Comparison of ENCODE assay signal across 20 cellular contexts in the genomic region with DNA sequence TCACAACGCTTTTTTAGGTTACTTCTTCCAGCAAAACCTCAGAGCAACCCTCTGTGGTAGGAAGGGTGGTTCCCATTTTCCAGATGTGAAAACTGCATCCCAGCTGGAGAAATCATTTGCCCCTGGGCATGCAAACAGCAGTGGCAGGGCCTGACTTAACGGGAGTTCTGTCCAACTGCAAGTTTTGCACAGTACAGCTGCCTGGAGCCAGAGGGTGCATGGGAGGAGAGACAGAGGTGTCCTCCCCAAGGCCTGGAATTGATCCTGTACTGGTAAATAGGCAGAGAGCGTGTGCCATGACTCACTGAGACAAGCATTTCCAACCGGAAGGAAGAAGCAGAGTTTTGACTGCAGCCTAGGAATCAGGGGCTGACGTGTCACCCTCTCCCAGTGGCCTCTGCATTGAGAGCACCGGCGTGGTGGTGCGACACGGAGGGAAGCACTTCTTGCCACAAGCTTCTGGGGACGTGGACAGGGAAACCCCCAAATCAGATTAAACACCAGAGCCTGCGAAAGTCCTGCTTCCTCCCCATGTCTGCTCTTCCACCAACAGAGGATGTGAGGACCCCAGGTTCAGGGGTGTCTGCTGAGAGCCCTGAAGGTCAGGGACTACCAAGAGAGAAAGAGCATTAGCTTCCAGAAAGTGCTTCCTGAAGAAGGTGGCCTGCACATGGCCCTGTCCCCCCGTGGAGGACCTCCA. TPM values are rescaled to one million over a fixed set of nuclear protein-coding genes. Genes with fewer than 3 reads are reported as not detected.
DNase-seq lines count a peak whose midpoint lies in the region; ATAC-seq and TF ChIP-seq lines count a peak whose summit lies in the region.
"Had no signal": no experiment of that assay in that cellular context is flagged by ENCODE, and none has a peak within 500 bp of the region (broad histone marks: within the 10 kb centered on the region; RNA-seq: fewer than 3 reads in every experiment).

No MANE protein-coding gene starts in this region.

- POLR2A ChIA-PET in activated CD4-positive, alpha-beta memory T cell treated with anti-CD3 and anti-CD28 coated beads, Interleukin-2, amount 10 ng/mL, durations not matched to agents 7 days and 5 days (lab: Charles Lee), result no interaction called here

- H3K36me3 Mint-ChIP-seq in activated CD4-positive, alpha-beta memory T cell treated with anti-CD3 and anti-CD28 coated beads, Interleukin-2, amount 10 ng/mL, durations not matched to agents 7 days and 5 days (ENCODE audit: low read depth), result no peaks in the 10 kb centered on the region
- no peaks in the 10 kb centered on the region for H3K36me3 Mint-ChIP-seq in endodermal cell (ENCODE audit: low read depth)
- H3K36me3 Mint-ChIP-seq: activated naive CD8-positive, alpha-beta T cell treated with anti-CD3 and anti-CD28 coated beads, Interleukin-2, amount 10 ng/mL, durations not matched to agents 7 days and 5 days had no signal

- peak; percentile 11 for DNase-seq in A172 (ENCODE audit: low spot score)
- peak; percentile 51 for DNase-seq in HCEC 1CT
- DNase-seq in astrocyte of the spinal cord (ENCODE audit: low read depth, low spot score), result peak; percentile 40
- peak; percentile 69 for DNase-seq in hepatic stellate cell (ENCODE audit: low spot score)
- DNase-seq in NCI-H128 (lab: John Stamatoyannopoulos, UW; ENCODE audit: unreplicated experiment), result no peak
- no peak for DNase-seq in activated CD4-positive, alpha-beta memory T cell treated with anti-CD3 and anti-CD28 coated beads, Interleukin-2, amount 10 ng/mL, durations not matched to agents 7 days and 5 days
- DNase-seq in endodermal cell, result no peak
- DNase-seq: activated CD4-positive, alpha-beta T cell treated with anti-CD3 and anti-CD28 coated beads for 36 hours; activated naive CD8-positive, alpha-beta T cell treated with anti-CD3 and anti-CD28 coated beads, Interleukin-2, amount 10 ng/mL, durations not matched to agents 7 days and 5 days; activated T-cell treated with anti-CD3 and anti-CD28 coated beads, Interleukin-2, amount 50 U/mL, for 24 hours; cerebellar nuclear complex; GF-D8; left ventricle myocardium inferior; NCI-H2029 treated with DMSO at 0.1 percent for 48 hours; NCI-H748 treated with DMSO at 0.1 percent for 48 hours; stimulated activated CD4-positive, alpha-beta T cell treated with anti-CD3 and anti-CD28 coated beads, Interleukin-12 subunit alpha, Interleukin-12 subunit beta, amount 100 ng/mL, for 4 hours; T-helper 2 cell had no signal

- H3K9me3 ChIP-seq in endodermal cell (ENCODE audit: control insufficient read depth, low read length), result no peaks in the 10 kb centered on the region

- H3K9me3 Mint-ChIP-seq in activated CD4-positive, alpha-beta memory T cell treated with anti-CD3 and anti-CD28 coated beads, Interleukin-2, amount 10 ng/mL, durations not matched to agents 7 days and 5 days, result no peaks in the 10 kb centered on the region
- no peaks in the 10 kb centered on the region for H3K9me3 Mint-ChIP-seq in endodermal cell
- H3K9me3 Mint-ChIP-seq: activated naive CD8-positive, alpha-beta T cell treated with anti-CD3 and anti-CD28 coated beads, Interleukin-2, amount 10 ng/mL, durations not matched to agents 7 days and 5 days had no signal

- in situ Hi-C loops in astrocyte of the spinal cord (cut with HindIII; ENCODE audit: low sequenced_read_pairs), result no loop called here

- no peaks in the 10 kb centered on the region for H3K4me1 Mint-ChIP-seq in activated CD4-positive, alpha-beta memory T cell treated with anti-CD3 and anti-CD28 coated beads, Interleukin-2, amount 10 ng/mL, durations not matched to agents 7 days and 5 days
- H3K4me1 Mint-ChIP-seq in endodermal cell, result peaks cover 8% of the 10 kb centered on the region
- H3K4me1 Mint-ChIP-seq: activated CD4-positive, alpha-beta T cell treated with anti-CD3 and anti-CD28 coated beads for 36 hours; activated naive CD8-positive, alpha-beta T cell treated with anti-CD3 and anti-CD28 coated beads, Interleukin-2, amount 10 ng/mL, durations not matched to agents 7 days and 5 days had no signal

- peaks cover 3% of the 10 kb centered on the region for H3K4me1 ChIP-seq in endodermal cell (ENCODE audit: control insufficient read depth, insufficient read depth, low read length)

- 91 to 100% methylated on average over 5 to 12 of the region's 12 CpGs for WGBS in endodermal cell (ENCODE audit: insufficient coverage in 1 of 2, insufficient read length in 1 of 2), 2 experiments

- TF ChIP-seq CTCF in astrocyte of the spinal cord (IDR thresholded peaks at IDR 0.05; ENCODE audit: low read depth, low read length) (no peak), endodermal cell (conservative IDR thresholded peaks at IDR 0.05) (no peak)

- H3K27ac ChIP-seq in endodermal cell (ENCODE audit: low read depth, low read length), result no peak overlapping the region
- H3K27ac ChIP-seq: epithelial cell of prostate, left ventricle myocardium inferior had no signal

- H3K27me3 Mint-ChIP-seq in activated CD4-positive, alpha-beta memory T cell treated with anti-CD3 and anti-CD28 coated beads, Interleukin-2, amount 10 ng/mL, durations not matched to agents 7 days and 5 days, result peaks cover 3% of the 10 kb centered on the region
- peaks cover 8% of the 10 kb centered on the region for H3K27me3 Mint-ChIP-seq in endodermal cell (ENCODE audit: insufficient read depth)
- H3K27me3 Mint-ChIP-seq: activated naive CD8-positive, alpha-beta T cell treated with anti-CD3 and anti-CD28 coated beads, Interleukin-2, amount 10 ng/mL, durations not matched to agents 7 days and 5 days had no signal

- H3K27ac Mint-ChIP-seq in activated CD4-positive, alpha-beta memory T cell treated with anti-CD3 and anti-CD28 coated beads, Interleukin-2, amount 10 ng/mL, durations not matched to agents 7 days and 5 days, result no peak overlapping the region
- H3K27ac Mint-ChIP-seq in endodermal cell, result no peak overlapping the region
- H3K27ac Mint-ChIP-seq: activated CD4-positive, alpha-beta T cell treated with anti-CD3 and anti-CD28 coated beads for 36 hours; activated naive CD8-positive, alpha-beta T cell treated with anti-CD3 and anti-CD28 coated beads, Interleukin-2, amount 10 ng/mL, durations not matched to agents 7 days and 5 days; activated T-cell treated with anti-CD3 and anti-CD28 coated beads, Interleukin-2, amount 50 U/mL, for 24 hours had no signal

- ATAC-seq in HG03565 (IDR thresholded peaks at IDR 0.05; ENCODE audit: unreplicated experiment), result no peak
- ATAC-seq: activated CD4-positive, alpha-beta T cell treated with anti-CD3 and anti-CD28 coated beads for 36 hours; Right ventricle myocardium inferior had no signal

- H3K27me3 ChIP-seq in endodermal cell (ENCODE audit: control insufficient read depth, insufficient read depth, low read length, poor library complexity, severe bottlenecking), result no peaks in the 10 kb centered on the region

- H3K4me3 ChIP-seq in astrocyte of the spinal cord (ENCODE audit: low read depth, low read length) (no peak overlapping the region), endodermal cell (ENCODE audit: low read length) (no peak overlapping the region)
- H3K4me3 ChIP-seq: left ventricle myocardium inferior had no signal

- no peak overlapping the region for H3K9ac ChIP-seq in endodermal cell (ENCODE audit: extremely low read depth, low read length, poor library complexity, severe bottlenecking)

- H3K4me3 Mint-ChIP-seq in activated CD4-positive, alpha-beta memory T cell treated with anti-CD3 and anti-CD28 coated beads, Interleukin-2, amount 10 ng/mL, durations not matched to agents 7 days and 5 days, result no peak overlapping the region
- no peak overlapping the region for H3K4me3 Mint-ChIP-seq in endodermal cell
- H3K4me3 Mint-ChIP-seq: activated CD4-positive, alpha-beta T cell treated with anti-CD3 and anti-CD28 coated beads for 36 hours; activated naive CD8-positive, alpha-beta T cell treated with anti-CD3 and anti-CD28 coated beads, Interleukin-2, amount 10 ng/mL, durations not matched to agents 7 days and 5 days; activated T-cell treated with anti-CD3 and anti-CD28 coated beads, Interleukin-2, amount 50 U/mL, for 24 hours had no signal

- H3K36me3 ChIP-seq in endodermal cell (ENCODE audit: control insufficient read depth, insufficient read depth, low read length), result no peaks in the 10 kb centered on the region
- H3K36me3 ChIP-seq: left ventricle myocardium inferior had no signal

- CTCF ChIA-PET in activated CD4-positive, alpha-beta memory T cell treated with anti-CD3 and anti-CD28 coated beads, Interleukin-2, amount 10 ng/mL, durations not matched to agents 7 days and 5 days (lab: Charles Lee), result no interaction called here

RNA-seq across cellular contexts. Expression of a gene that starts 19.0 kb away (rescaled TPM):
- total RNA-seq in A172 (2014; rRNA removed; shearing (Covaris generic)), result not detected in 2 replicates
- not detected for total RNA-seq in activated CD4-positive, alpha-beta memory T cell treated with anti-CD3 and anti-CD28 coated beads, Interleukin-2, amount 10 ng/mL, durations not matched to agents 7 days and 5 days
- total RNA-seq in endodermal cell, result not detected
- not detected for polyA plus RNA-seq in endodermal cell (2013, experiment 1 of 2)
- not detected for polyA plus RNA-seq in endodermal cell (2013, experiment 2 of 2)
- total RNA-seq: activated CD4-positive, alpha-beta T cell treated with anti-CD3 and anti-CD28 coated beads for 36 hours; activated naive CD8-positive, alpha-beta T cell treated with anti-CD3 and anti-CD28 coated beads, Interleukin-2, amount 10 ng/mL, durations not matched to agents 7 days and 5 days; left ventricle myocardium inferior; Right ventricle myocardium inferior had no signal

RNA-seq across cellular contexts. Expression of a gene that starts 33.0 kb away (rescaled TPM):
- not detected in 2 replicates for total RNA-seq in A172 (2014; rRNA removed; shearing (Covaris generic))
- not detected for total RNA-seq in activated CD4-positive, alpha-beta memory T cell treated with anti-CD3 and anti-CD28 coated beads, Interleukin-2, amount 10 ng/mL, durations not matched to agents 7 days and 5 days
- not detected for total RNA-seq in endodermal cell
- not detected for polyA plus RNA-seq in endodermal cell (2013, experiment 1 of 2)
- not detected for polyA plus RNA-seq in endodermal cell (2013, experiment 2 of 2)
- total RNA-seq: activated CD4-positive, alpha-beta T cell treated with anti-CD3 and anti-CD28 coated beads for 36 hours; activated naive CD8-positive, alpha-beta T cell treated with anti-CD3 and anti-CD28 coated beads, Interleukin-2, amount 10 ng/mL, durations not matched to agents 7 days and 5 days; left ventricle myocardium inferior; Right ventricle myocardium inferior had no signal

RNA-seq across cellular contexts. Expression of a gene that starts 39.0 kb away (rescaled TPM):
- 0.36 TPM in 1 of 2 replicates, not detected in the other for total RNA-seq in A172 (2014; rRNA removed; shearing (Covaris generic))
- total RNA-seq in activated CD4-positive, alpha-beta memory T cell treated with anti-CD3 and anti-CD28 coated beads, Interleukin-2, amount 10 ng/mL, durations not matched to agents 7 days and 5 days, result not detected
- total RNA-seq in endodermal cell, result 1 to 10 TPM; 1.5 to 2.8 TPM
- polyA plus RNA-seq in endodermal cell (2013, experiment 1 of 2), result 1.7 TPM
- polyA plus RNA-seq in endodermal cell (2013, experiment 2 of 2), result 1.6 TPM
- total RNA-seq: activated CD4-positive, alpha-beta T cell treated with anti-CD3 and anti-CD28 coated beads for 36 hours; activated naive CD8-positive, alpha-beta T cell treated with anti-CD3 and anti-CD28 coated beads, Interleukin-2, amount 10 ng/mL, durations not matched to agents 7 days and 5 days had no signal

Comparison
In these comparisons a context has a peak if more than half of its experiments do, and no peak if none do; other contexts are left out.
1. DNase-seq: peak in A172 (single experiment), HCEC 1CT (single experiment), astrocyte of the spinal cord (single experiment) and hepatic stellate cell (single experiment); none in NCI-H128 (single experiment), activated CD4-positive, alpha-beta memory T cell treated with anti-CD3 and anti-CD28 coated beads, Interleukin-2, amount 10 ng/mL, durations not matched to agents 7 days and 5 days (single experiment) and endodermal cell (single experiment).